ENCODE assay signal across 16 cellular contexts in genomic region chr9:95910023-95910706, GRCh38.
"Had no signal": no experiment of that assay in that cellular context is flagged by ENCODE, and none has a peak within 500 bp of the region (broad histone marks: within the 10 kb centered on the region; RNA-seq: fewer than 3 reads in every experiment).

No MANE protein-coding gene starts in this region.

- H3K36me3 ChIP-seq: ascending aorta, colonic mucosa had no signal

- ATAC-seq: activated naive CD8-positive, alpha-beta T cell treated with anti-CD3 and anti-CD28 coated beads, Interleukin-2, amount 50 U/mL, for 24 hours; left colon; mucosa of descending colon; naive thymus-derived CD8-positive, alpha-beta T cell; right cardiac atrium; stimulated activated naive B cell treated with anti-CD40 and anti-IgM and Interleukin-4, amounts not matched to agents 10 μg/mL and 1 μg/mL and 100 μg/mL, for 72 hours; T-helper 17 cell had no signal

- H3K4me1 ChIP-seq: ascending aorta, colonic mucosa had no signal

- H3K4me3 ChIP-seq: ascending aorta, colonic mucosa, mucosa of descending colon had no signal

- H3K27me3 ChIP-seq: ascending aorta, colonic mucosa had no signal

- H3K4me1 Mint-ChIP-seq: activated B cell treated with CpG ODN at 0.5 μM for 24 hours; stimulated activated naive B cell treated with anti-CD40 and anti-IgM and Interleukin-4, amounts not matched to agents 10 μg/mL and 1 μg/mL and 100 μg/mL, for 72 hours had no signal

- H3K27me3 Mint-ChIP-seq: activated B cell treated with CpG ODN at 0.5 μM for 24 hours; activated CD4-positive, alpha-beta T cell treated with anti-CD3 and anti-CD28 coated beads, Interleukin-2, amount 10 ng/mL, durations not matched to agents 24 days and 14 days; activated naive CD8-positive, alpha-beta T cell treated with anti-CD3 and anti-CD28 coated beads, Interleukin-2, amount 50 U/mL, for 24 hours; naive thymus-derived CD8-positive, alpha-beta T cell; stimulated activated naive B cell treated with anti-CD40 and anti-IgM and Interleukin-4, amounts not matched to agents 10 μg/mL and 1 μg/mL and 100 μg/mL, for 72 hours; T-helper 17 cell; type B pancreatic cell had no signal

- H3K4me3 Mint-ChIP-seq: activated B cell treated with CpG ODN at 0.5 μM for 24 hours; activated CD4-positive, alpha-beta T cell treated with anti-CD3 and anti-CD28 coated beads, Interleukin-2, amount 10 ng/mL, durations not matched to agents 24 days and 14 days; activated naive CD8-positive, alpha-beta T cell treated with anti-CD3 and anti-CD28 coated beads, Interleukin-2, amount 50 U/mL, for 24 hours; activated T-helper 1 cell treated with anti-CD3 and anti-CD28 coated beads, Interleukin-12 subunit alpha, Interleukin-12 subunit beta, Interleukin-2, Interleukin-4 antibody, amounts not matched to agents 30 ng/mL and 10 ng/mL and 1 ng/mL, durations not matched to agents 14 hours and 24 hours and 36 hours; naive thymus-derived CD8-positive, alpha-beta T cell; stimulated activated naive B cell treated with anti-CD40 and anti-IgM and Interleukin-4, amounts not matched to agents 10 μg/mL and 1 μg/mL and 100 μg/mL, for 72 hours; T-helper 17 cell; type B pancreatic cell had no signal

- H3K9me3 ChIP-seq: ascending aorta, colonic mucosa, mucosa of descending colon had no signal

- DNase-seq: activated B cell treated with CpG ODN at 0.5 μM for 24 hours; activated CD4-positive, alpha-beta T cell treated with anti-CD3 and anti-CD28 coated beads, Interleukin-2, amount 10 ng/mL, durations not matched to agents 24 days and 14 days; activated naive CD4-positive, alpha-beta T cell treated with Interleukin-2 at 50 U/mL for 16 hours; activated naive CD8-positive, alpha-beta T cell treated with anti-CD3 and anti-CD28 coated beads, Interleukin-2, amount 50 U/mL, for 24 hours; colonic mucosa; effector CD4-positive, alpha-beta T cell; left colon; mucosa of descending colon; naive thymus-derived CD8-positive, alpha-beta T cell; right cardiac atrium; stimulated activated CD4-positive, alpha-beta T cell treated with anti-CD3 and anti-CD28 coated beads, Interleukin-1b, Interleukin-23, amount 100 ng/mL, for 48 hours; stimulated activated naive B cell treated with anti-CD40 and anti-IgM and Interleukin-4, amounts not matched to agents 10 μg/mL and 1 μg/mL and 100 μg/mL, for 72 hours; T-helper 17 cell had no signal

- H3K27ac ChIP-seq: ascending aorta, colonic mucosa had no signal

- H3K27ac Mint-ChIP-seq: activated B cell treated with CpG ODN at 0.5 μM for 24 hours; activated CD4-positive, alpha-beta T cell treated with anti-CD3 and anti-CD28 coated beads, Interleukin-2, amount 10 ng/mL, durations not matched to agents 24 days and 14 days; activated naive CD8-positive, alpha-beta T cell treated with anti-CD3 and anti-CD28 coated beads, Interleukin-2, amount 50 U/mL, for 24 hours; activated T-helper 1 cell treated with anti-CD3 and anti-CD28 coated beads, Interleukin-12 subunit alpha, Interleukin-12 subunit beta, Interleukin-2, Interleukin-4 antibody, amounts not matched to agents 30 ng/mL and 10 ng/mL and 1 ng/mL, durations not matched to agents 14 hours and 24 hours and 36 hours; stimulated activated naive B cell treated with anti-CD40 and anti-IgM and Interleukin-4, amounts not matched to agents 10 μg/mL and 1 μg/mL and 100 μg/mL, for 72 hours; T-helper 17 cell; type B pancreatic cell had no signal

- H3K9me3 Mint-ChIP-seq: activated B cell treated with CpG ODN at 0.5 μM for 24 hours; activated CD4-positive, alpha-beta T cell treated with anti-CD3 and anti-CD28 coated beads, Interleukin-2, amount 10 ng/mL, durations not matched to agents 24 days and 14 days; activated naive CD8-positive, alpha-beta T cell treated with anti-CD3 and anti-CD28 coated beads, Interleukin-2, amount 50 U/mL, for 24 hours; activated T-helper 1 cell treated with anti-CD3 and anti-CD28 coated beads, Interleukin-12 subunit alpha, Interleukin-12 subunit beta, Interleukin-2, Interleukin-4 antibody, amounts not matched to agents 30 ng/mL and 10 ng/mL and 1 ng/mL, durations not matched to agents 14 hours and 24 hours and 36 hours; naive thymus-derived CD8-positive, alpha-beta T cell; stimulated activated naive B cell treated with anti-CD40 and anti-IgM and Interleukin-4, amounts not matched to agents 10 μg/mL and 1 μg/mL and 100 μg/mL, for 72 hours; type B pancreatic cell had no signal
